1 cellular context compared by ENCODE assay signal in the genomic region with DNA sequence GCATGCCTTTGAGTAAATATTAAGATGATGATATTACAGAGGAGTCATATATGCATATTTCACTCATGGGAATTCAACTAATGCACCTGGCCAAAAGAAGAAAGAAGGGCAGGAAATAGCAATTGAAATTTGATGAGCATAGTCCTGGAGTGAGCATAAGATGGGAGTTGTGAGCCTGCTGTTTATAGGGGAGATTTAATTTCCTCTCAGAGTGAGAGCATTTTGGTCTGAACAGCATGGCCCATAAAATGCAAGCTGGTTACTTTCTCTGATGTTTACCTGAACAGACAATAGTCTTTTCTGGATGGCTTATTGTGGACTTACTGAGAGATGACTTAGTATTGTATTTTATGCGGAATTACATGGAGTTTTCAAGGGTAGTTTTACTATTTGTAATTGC.
TF ChIP-seq lines count a peak whose summit lies in the region.

No MANE protein-coding gene starts in this region.

TF ChIP-seq in GM23338, 12 proteins besides CTCF, POLR2A, EP300 and RAD21 (continued from another document):
- TF ChIP-seq ZNF462 (CRISPR knock-in tag; IDR thresholded peaks at IDR 0.05) = no peak
- no peak for TF ChIP-seq REST (IDR thresholded peaks at IDR 0.05; ENCODE audit: unreplicated experiment)
